In the genomic region with DNA sequence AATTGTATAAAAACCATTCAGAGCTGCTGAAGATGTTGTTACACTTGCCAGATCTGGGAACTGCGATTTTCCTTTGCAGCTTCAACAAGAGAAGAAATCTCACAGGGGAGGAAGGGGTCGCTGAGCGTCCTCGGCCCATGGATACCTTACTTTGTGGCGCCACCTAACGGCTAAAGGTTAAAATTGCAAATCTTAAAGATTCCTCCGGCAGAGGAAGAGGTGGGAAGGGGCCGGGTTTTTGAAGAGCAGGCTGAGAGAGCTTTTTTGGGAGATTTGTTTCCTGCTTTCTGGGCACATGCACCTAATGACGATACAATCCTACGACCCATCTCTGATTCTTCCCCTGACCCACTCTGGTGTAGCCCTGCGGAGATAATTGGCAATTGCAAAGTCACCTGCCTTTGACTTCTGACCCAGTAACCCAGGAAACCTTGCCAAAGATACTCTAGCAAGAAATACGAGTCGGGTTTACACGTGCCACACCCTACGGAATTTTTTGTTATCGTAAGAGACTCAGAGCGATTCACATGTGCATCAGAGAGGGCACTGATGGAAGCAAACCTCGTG, we compare ENCODE assay signal across 8 cellular contexts. TPM values are rescaled to one million over a fixed set of nuclear protein-coding genes. Genes with fewer than 3 reads are reported as not detected.
DNase-seq lines count a peak whose midpoint lies in the region; ATAC-seq and TF ChIP-seq lines count a peak whose summit lies in the region.

No MANE protein-coding gene starts in this region.

- no peak overlapping the region for H3K4me2 ChIP-seq in fibroblast of lung (ENCODE audit: extremely low read depth, insufficient read depth, low read length)

- no peaks in the 10 kb centered on the region for H3K9me3 ChIP-seq in heart left ventricle
- no peaks in the 10 kb centered on the region for H3K9me3 ChIP-seq in fibroblast of lung (ENCODE audit: control insufficient read depth, insufficient read depth, low read depth, low read length)

- H3K4me3 ChIP-seq in heart left ventricle (peak overlapping the region in 10 of 12 donors; percentile 8 to 38 (median 26)), WI38 (ENCODE audit: low read depth, low read length) (no peak overlapping the region), fibroblast of lung (replicated peaks in 1 of 4; ENCODE audit: control extremely low read depth in 1 of 4, insufficient read depth in 1 of 4, low read depth in 3 of 4, low read length in 4 of 4) (no peak overlapping the region)

- intact Hi-C loops in heart left ventricle (cut with DNase I) (loop anchor here in 6 of 10 donors (5.0 to 10.0 kb wide), 5 partner anchors 60 to 400 kb away; no protein-coding TSS in a partner anchor), cardiac septum (cut with DNase I) (no loop called here), posterior cingulate gyrus (cut with DNase I) (loop anchor here (5.0 to 10.0 kb wide), 4 partner anchors 52 to 480 kb away; no protein-coding TSS in a partner anchor)

- H3K27me3 ChIP-seq in heart left ventricle (peaks cover 0 to 39% (median 10%) of the 10 kb centered on the region in 9 donors), fibroblast of lung (ENCODE audit: control insufficient read depth, insufficient read depth, low read length) (no peaks in the 10 kb centered on the region)

- DNase-seq in heart left ventricle: no peak
- no peak for DNase-seq in cardiac septum (ENCODE audit: low spot score)
- DNase-seq in NCI-H1092 (lab: John Stamatoyannopoulos, UW): peak; percentile 51
- DNase-seq in fibroblast of lung (ENCODE audit: low read depth in 2 of 2): peak in 1 of 2 donors; percentile 23
- peak in 7 of 10 donors; percentile 34 to 90 (median 57) for DNase-seq in posterior cingulate gyrus

- no peak for TF ChIP-seq POLR2A in heart left ventricle (IDR thresholded peaks at IDR 0.05)

- H3K9ac ChIP-seq in fibroblast of lung (ENCODE audit: insufficient read depth, low read length): no peak overlapping the region

- H4K20me1 ChIP-seq in fibroblast of lung (ENCODE audit: control insufficient read depth, extremely low read depth, insufficient read depth, low read length): no peaks in the 10 kb centered on the region

- WGBS in heart left ventricle, 4 donors: 2 to 4% (median 3%) methylated on average over 17 to 18 of the region's 18 CpGs

- TF ChIP-seq CTCF in heart left ventricle (IDR thresholded peaks at IDR 0.05): peak; percentile 46 to 83 (median 60)
- TF ChIP-seq CTCF in WI38 (IDR thresholded peaks at IDR 0.05; ENCODE audit: low read depth, low read length): peak; percentile 21; the same call in 1 of the 2 replicates
- peak; percentile 59 to 60 for TF ChIP-seq CTCF in fibroblast of lung (conservative IDR thresholded peaks at IDR 0.05 in 1 of 2, IDR thresholded peaks at IDR 0.05 in 1 of 2; ENCODE audit: low read depth in 1 of 2, low read length in 2 of 2)

- H2AFZ ChIP-seq in fibroblast of lung (ENCODE audit: low read length): no peak overlapping the region

- H3K27ac ChIP-seq in heart left ventricle: no peak overlapping the region
- no peak overlapping the region for H3K27ac ChIP-seq in fibroblast of lung (ENCODE audit: insufficient read depth, low read length)

- peaks cover 0 to 10% (median 7%) of the 10 kb centered on the region in 12 donors for H3K4me1 ChIP-seq in heart left ventricle
- H3K4me1 ChIP-seq in fibroblast of lung (ENCODE audit: control insufficient read depth, extremely low read depth, insufficient read depth, low read length): no peaks in the 10 kb centered on the region

- no peaks in the 10 kb centered on the region for H3K36me3 ChIP-seq in heart left ventricle
- no peaks in the 10 kb centered on the region for H3K36me3 ChIP-seq in fibroblast of lung (ENCODE audit: control insufficient read depth, insufficient read depth, low read length)

- no peaks in the 10 kb centered on the region for H3K79me2 ChIP-seq in fibroblast of lung (ENCODE audit: control insufficient read depth, insufficient read depth, low read length)

- peak in 1 of 4 donors; percentile 33 for ATAC-seq in heart left ventricle
- ATAC-seq in HG02763 (IDR thresholded peaks at IDR 0.05; ENCODE audit: unreplicated experiment): no peak
- no peak for ATAC-seq in GM19351 (IDR thresholded peaks at IDR 0.05; ENCODE audit: unreplicated experiment)

RNA-seq across cellular contexts. Expression of a gene that starts 55.4 kb away (rescaled TPM):
- 1 to 10 TPM in 4 of 9 donors, under 1 TPM in 5; 0.25 to 2.1 (median 0.81) TPM for total RNA-seq in heart left ventricle
- 1 to 10 TPM in 1 of 2 donors, under 1 TPM in 1; 0.98 to 1.0 TPM for polyA plus RNA-seq in heart left ventricle
- total RNA-seq in cardiac septum: 1.1 TPM
- 0.17 and 0.26 TPM in 2 replicates for total RNA-seq in fibroblast of lung
- polyA plus RNA-seq in fibroblast of lung: 0.09 and 0.62 TPM in 2 replicates
- polyA plus RNA-seq in fibroblast of lung (2012): 0.17 and 0.41 TPM in 2 replicates
- polyA minus RNA-seq in fibroblast of lung (ENCODE audit: low replicate concordance): 5.2 TPM in 1 of 2 replicates, not detected in the other

Comparison
In these comparisons a context has a peak if more than half of its experiments do, and no peak if none do; other contexts are left out.
1. DNase-seq: peak in NCI-H1092 (single experiment) and posterior cingulate gyrus (7 of 10); none in heart left ventricle (0 of 5) and cardiac septum (single experiment).
2. H3K4me3 ChIP-seq: peak in heart left ventricle (10 of 12); none in WI38 (single experiment) and fibroblast of lung (0 of 4).
3. Peak in every context shown above with its lines, with median percentiles within 50 percentile points of each other: CTCF ChIP-seq.